Comparison of ENCODE assay signal across 24 cellular contexts in the genomic region with DNA sequence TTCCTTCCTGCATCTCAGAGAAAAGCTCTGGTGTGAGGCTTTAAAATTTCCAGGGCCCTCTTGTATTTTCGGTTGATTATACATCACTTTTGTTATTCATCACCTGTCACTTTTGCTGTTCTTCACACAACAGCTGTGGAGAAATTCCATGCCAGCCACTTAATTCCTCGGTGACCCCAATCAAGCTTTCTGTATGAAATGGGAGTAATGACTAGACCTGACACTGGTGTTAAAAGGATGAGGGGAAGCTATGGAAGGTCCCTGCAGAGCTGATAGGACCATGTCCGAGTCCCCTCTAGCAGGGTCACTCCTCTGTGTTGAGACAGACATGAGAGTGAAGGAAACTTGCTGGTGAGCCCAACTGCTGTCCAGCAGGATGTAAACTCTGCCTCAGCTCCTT. TPM values are rescaled to one million over a fixed set of nuclear protein-coding genes. Genes with fewer than 3 reads are reported as not detected.
"Had no signal": no experiment of that assay in that cellular context is flagged by ENCODE, and none has a peak within 500 bp of the region (broad histone marks: within the 10 kb centered on the region; RNA-seq: fewer than 3 reads in every experiment).

No MANE protein-coding gene starts in this region.

- H3K27me3 ChIP-seq: body of pancreas, foreskin keratinocyte, spleen, thyroid gland had no signal

- H3K27ac ChIP-seq: body of pancreas, foreskin keratinocyte, thyroid gland had no signal

- H3K9me3 Mint-ChIP-seq: activated naive CD4-positive, alpha-beta T cell treated with anti-CD3 and anti-CD28 coated beads for 36 hours; natural killer cell; stimulated activated naive CD8-positive, alpha-beta T cell treated with anti-CD3 and anti-CD28 coated beads, Interleukin-15, Interleukin-2, amounts not matched to agents 100 ng/mL and 50 ng/mL, for 24 hours; WTC11 had no signal

- H3K4me1 Mint-ChIP-seq: activated CD4-positive, alpha-beta T cell treated with anti-CD3 and anti-CD28 coated beads for 36 hours; natural killer cell had no signal

- H3K4me3 Mint-ChIP-seq: activated CD4-positive, alpha-beta T cell treated with anti-CD3 and anti-CD28 coated beads for 36 hours; activated naive CD4-positive, alpha-beta T cell treated with anti-CD3 and anti-CD28 coated beads for 36 hours; natural killer cell; stimulated activated naive CD8-positive, alpha-beta T cell treated with anti-CD3 and anti-CD28 coated beads, Interleukin-15, Interleukin-2, amounts not matched to agents 100 ng/mL and 50 ng/mL, for 24 hours; WTC11 had no signal

- H3K9me3 ChIP-seq: body of pancreas, spleen, thyroid gland had no signal

- H3K27ac Mint-ChIP-seq: activated naive CD4-positive, alpha-beta T cell treated with anti-CD3 and anti-CD28 coated beads for 36 hours; natural killer cell; progenitor cell of endocrine pancreas had no signal

- ATAC-seq: activated CD4-positive, alpha-beta T cell treated with anti-CD3 and anti-CD28 coated beads for 36 hours; body of pancreas; foreskin keratinocyte; natural killer cell; WTC11 had no signal

- DNase-seq: activated CD4-positive, alpha-beta T cell treated with anti-CD3 and anti-CD28 coated beads for 36 hours; activated CD4-positive, alpha-beta T cell treated with anti-CD3 and anti-CD28 coated beads, Interleukin-2, amount 50 U/mL, for 4 hours; activated CD8-positive, alpha-beta memory T cell treated with anti-CD3 and anti-CD28 coated beads for 24 hours; activated CD8-positive, alpha-beta memory T cell treated with anti-CD3 and anti-CD28 coated beads, Interleukin-2, amount 50 U/mL, for 4 hours; activated effector memory CD4-positive, alpha-beta T cell treated with Interleukin-2 at 50 U/mL for 16 hours; activated naive CD4-positive, alpha-beta T cell treated with anti-CD3 and anti-CD28 coated beads for 36 hours; activated T-cell treated with anti-CD3 and anti-CD28 coated beads, Interleukin-2, amount 50 U/mL, for 48 hours; anterior cingulate cortex; body of pancreas; dermis blood vessel endothelial cell; effector CD8-positive, alpha-beta T cell; erythroblast; foreskin keratinocyte; left colon; natural killer cell; spleen; stimulated activated CD4-positive, alpha-beta T cell treated with anti-CD3 and anti-CD28 coated beads, Interleukin-4, amount 100 ng/mL, for 1 hour; substantia nigra; T-helper 1 cell; T-helper 9 cell; thyroid gland had no signal

- H3K27me3 Mint-ChIP-seq: activated CD4-positive, alpha-beta T cell treated with anti-CD3 and anti-CD28 coated beads for 36 hours; progenitor cell of endocrine pancreas; stimulated activated naive CD8-positive, alpha-beta T cell treated with anti-CD3 and anti-CD28 coated beads, Interleukin-15, Interleukin-2, amounts not matched to agents 100 ng/mL and 50 ng/mL, for 24 hours had no signal

- H3K4me3 ChIP-seq: body of pancreas, spleen, thyroid gland had no signal

- H3K4me1 ChIP-seq: body of pancreas, foreskin keratinocyte had no signal

RNA-seq across cellular contexts. Expression of a gene that starts 59.7 kb away (rescaled TPM):
- total RNA-seq: body of pancreas had no signal
